ENCODE assay signal across 8 cellular contexts in genomic region chr14:100662850-100663527, GRCh38.
DNase-seq lines count a peak whose midpoint lies in the region; ATAC-seq, FAIRE-seq and TF ChIP-seq lines count a peak whose summit lies in the region.

No MANE protein-coding gene starts in this region.

- no peak for FAIRE-seq in keratinocyte (lab: Jason Lieb, UNC)

- no peak overlapping the region for H3K9ac ChIP-seq in keratinocyte (ENCODE audit: control insufficient read depth, extremely low read depth, insufficient read depth, low read length)

- DNase-seq in DMS79 treated with DMSO at 0.1 percent for 48 hours (lab: John Stamatoyannopoulos, UW) (peak; percentile 35), DMS79 (lab: John Stamatoyannopoulos, UW) (no peak), M059J (ENCODE audit: low read depth) (peak; percentile 51), UCSD-AML1 (lab: John Stamatoyannopoulos, UW; ENCODE audit: unreplicated experiment) (peak; percentile 80), T47D (ENCODE audit: low read depth in 1 of 2, low spot score in 1 of 2) (peak; percentile 77 to 80), keratinocyte (ENCODE audit: low read depth, low spot score) (peak; percentile 21)
- DNase-seq in stimulated activated CD4-positive, alpha-beta T cell treated with anti-CD3 and anti-CD28 coated beads, Interleukin-2, amount 100 ng/mL, for 48 hours, result peak; percentile 63 to 65

- H2AFZ ChIP-seq in keratinocyte (ENCODE audit: control insufficient read depth, low read length), result no peak overlapping the region

- H3K27ac ChIP-seq in keratinocyte (ENCODE audit: control insufficient read depth, insufficient read depth, low read length), result no peak overlapping the region

- H3K4me2 ChIP-seq in keratinocyte (ENCODE audit: control insufficient read depth, extremely low read depth, insufficient read depth, low read depth, low read length), result no peak overlapping the region

- peaks cover 24% of the 10 kb centered on the region for H3K27me3 ChIP-seq in keratinocyte (ENCODE audit: control insufficient read depth, extremely low read depth, insufficient read depth, low read length)

- in situ Hi-C loops in T47D (cut with HindIII; ENCODE audit: low pct_unique_long_range_greater_than_20kb, low sequenced_read_pairs), result no loop called here

- no peaks in the 10 kb centered on the region for H3K4me1 ChIP-seq in keratinocyte (ENCODE audit: control insufficient read depth, extremely low read depth, insufficient read depth, low read length)

- H3K9me1 ChIP-seq in keratinocyte (ENCODE audit: control insufficient read depth, extremely low read depth, insufficient read depth, low read length), result no peaks in the 10 kb centered on the region

- H3K9me3 ChIP-seq in keratinocyte (ENCODE audit: control insufficient read depth, low read depth, low read length), result no peaks in the 10 kb centered on the region

- H3K79me2 ChIP-seq in keratinocyte (ENCODE audit: control insufficient read depth, insufficient read depth, low read length), result no peaks in the 10 kb centered on the region

- no peaks in the 10 kb centered on the region for H4K20me1 ChIP-seq in keratinocyte (ENCODE audit: control insufficient read depth, extremely low read depth, insufficient read depth, low read length)

- no peaks in the 10 kb centered on the region for H3K36me3 ChIP-seq in keratinocyte (ENCODE audit: control insufficient read depth in 2 of 2, extremely low read depth in 1 of 2, insufficient read depth in 2 of 2, low read length in 2 of 2)

- peak; percentile 79 to 97 (median 83) for TF ChIP-seq CTCF in keratinocyte (optimal IDR thresholded peaks at IDR 0.05 in 1 of 3, IDR thresholded peaks at IDR 0.05 in 1 of 3, conservative IDR thresholded peaks at IDR 0.05 in 1 of 3; ENCODE audit: extremely low read depth in 1 of 3, insufficient read depth in 2 of 3, low read length in 3 of 3)

- dilution Hi-C loops in keratinocyte (cut with MboI; ENCODE audit: extremely low pct_ligation_motif_present, low sequenced_read_pairs), result no loop called here

- ATAC-seq in GM18520 (IDR thresholded peaks at IDR 0.05; ENCODE audit: unreplicated experiment), result no peak

- no peak overlapping the region for H3K4me3 ChIP-seq in keratinocyte (ENCODE audit: control insufficient read depth in 2 of 3, extremely low read depth in 1 of 3, insufficient read depth in 2 of 3, low read depth in 1 of 3, low read length in 3 of 3)
